21 cellular contexts compared by ENCODE assay signal in the genomic region with DNA sequence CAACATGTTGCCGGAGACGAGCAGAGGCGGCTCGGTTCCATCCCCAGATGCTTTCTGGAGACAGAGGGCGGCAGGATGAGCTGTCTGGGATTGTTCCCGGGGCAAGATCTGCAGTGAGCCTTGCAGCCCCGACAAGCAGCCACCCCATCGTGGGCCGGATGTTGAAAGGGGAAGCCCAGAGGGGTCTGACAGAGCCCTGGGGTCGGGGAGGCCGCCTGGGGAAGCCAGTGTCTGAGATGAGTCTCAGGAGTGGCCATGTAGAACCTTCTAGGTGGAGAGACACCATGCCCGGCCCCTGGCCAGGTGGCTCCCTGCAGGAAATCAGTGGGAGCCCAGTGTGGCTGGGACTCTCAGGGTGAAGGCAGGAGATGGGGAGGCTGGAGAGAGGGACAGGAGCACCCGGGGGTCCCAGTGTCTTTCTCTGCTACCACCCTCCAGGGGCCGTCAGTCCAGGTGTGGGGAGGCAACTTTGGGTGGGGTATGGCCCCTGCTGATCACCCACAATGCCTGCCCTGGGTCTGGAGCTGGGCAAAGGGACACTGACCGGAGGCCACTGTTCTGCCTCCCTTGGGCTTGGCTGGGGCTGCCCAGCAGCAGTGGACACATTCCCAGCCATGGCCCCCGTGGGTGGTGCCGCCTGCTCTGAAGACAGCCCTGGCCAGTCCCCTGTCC.
A peak's percentile ranks its signal among the peaks of the same experiment; 100 is the strongest.
DNase-seq lines count a peak whose midpoint lies in the region; ATAC-seq and TF ChIP-seq lines count a peak whose summit lies in the region.
"Had no signal": no experiment of that assay in that cellular context is flagged by ENCODE, and none has a peak within 500 bp of the region (broad histone marks: within the 10 kb centered on the region; RNA-seq: fewer than 3 reads in every experiment).

No MANE protein-coding gene starts in this region.

- TF ChIP-seq POLR2A in lower leg skin (IDR thresholded peaks at IDR 0.05) (no peak), sigmoid colon (IDR thresholded peaks at IDR 0.05) (no peak)

- no peaks in the 10 kb centered on the region for H3K9me3 ChIP-seq in sigmoid colon
- H3K9me3 ChIP-seq: breast epithelium, esophagus squamous epithelium, lower lobe of right lung, transverse colon had no signal

- TF ChIP-seq CTCF in CD14-positive monocyte (IDR thresholded peaks at IDR 0.05), result no peak
- TF ChIP-seq CTCF in lower leg skin (IDR thresholded peaks at IDR 0.05), result no peak
- no peak for TF ChIP-seq CTCF in sigmoid colon (IDR thresholded peaks at IDR 0.05)

- peak overlapping the region in 2 of 7 donors; percentile 43 to 45 for H3K27ac Mint-ChIP-seq in CD14-positive monocyte
- H3K27ac Mint-ChIP-seq in activated CD8-positive, alpha-beta memory T cell treated with anti-CD3 and anti-CD28 coated beads, Interleukin-2, amount 10 ng/mL, durations not matched to agents 7 days and 5 days, result no peak overlapping the region
- H3K27ac Mint-ChIP-seq: naive thymus-derived CD8-positive, alpha-beta T cell; stimulated activated effector memory CD8-positive, alpha-beta T cell treated with anti-CD3 and anti-CD28 coated beads, Interleukin-12 subunit alpha, Interleukin-12 subunit beta, amount 100 ng/mL, for 72 hours; T-cell had no signal

- 74 to 79% methylated on average over 14 to 17 of the region's 17 CpGs for WGBS in lower leg skin, 2 donors
- WGBS in sigmoid colon, 2 donors, result 73 to 82% methylated on average over 17 of the region's 17 CpGs

- H3K4me3 Mint-ChIP-seq in CD14-positive monocyte, result no peak overlapping the region
- H3K4me3 Mint-ChIP-seq in activated CD8-positive, alpha-beta memory T cell treated with anti-CD3 and anti-CD28 coated beads, Interleukin-2, amount 10 ng/mL, durations not matched to agents 7 days and 5 days, result no peak overlapping the region
- H3K4me3 Mint-ChIP-seq: naive thymus-derived CD8-positive, alpha-beta T cell; stimulated activated effector memory CD8-positive, alpha-beta T cell treated with anti-CD3 and anti-CD28 coated beads, Interleukin-12 subunit alpha, Interleukin-12 subunit beta, amount 100 ng/mL, for 72 hours; T-cell had no signal

- H3K27me3 ChIP-seq in sigmoid colon, result no peaks in the 10 kb centered on the region
- H3K27me3 ChIP-seq: breast epithelium, transverse colon had no signal

- H3K27me3 Mint-ChIP-seq in CD14-positive monocyte (ENCODE audit: low read depth in 3 of 3), result peaks cover 1 to 7% (median 6%) of the 10 kb centered on the region in 3 donors
- no peaks in the 10 kb centered on the region for H3K27me3 Mint-ChIP-seq in activated CD8-positive, alpha-beta memory T cell treated with anti-CD3 and anti-CD28 coated beads, Interleukin-2, amount 10 ng/mL, durations not matched to agents 7 days and 5 days

- no peaks in the 10 kb centered on the region for H3K36me3 ChIP-seq in sigmoid colon
- H3K36me3 ChIP-seq: breast epithelium, esophagus squamous epithelium, lower lobe of right lung, transverse colon had no signal

- no peak for TF ChIP-seq EP300 in sigmoid colon (IDR thresholded peaks at IDR 0.05)

- no peaks in the 10 kb centered on the region for H3K36me3 Mint-ChIP-seq in CD14-positive monocyte
- H3K36me3 Mint-ChIP-seq in activated CD8-positive, alpha-beta memory T cell treated with anti-CD3 and anti-CD28 coated beads, Interleukin-2, amount 10 ng/mL, durations not matched to agents 7 days and 5 days, result no peaks in the 10 kb centered on the region
- H3K36me3 Mint-ChIP-seq: naive thymus-derived CD8-positive, alpha-beta T cell; stimulated activated effector memory CD8-positive, alpha-beta T cell treated with anti-CD3 and anti-CD28 coated beads, Interleukin-12 subunit alpha, Interleukin-12 subunit beta, amount 100 ng/mL, for 72 hours; T-cell had no signal

- intact Hi-C loops in CD14-positive monocyte (cut with micrococcal nuclease) (no loop called here), lower leg skin (cut with DNase I; ENCODE audit: low total_unique reads) (no loop called here), sigmoid colon (cut with DNase I) (no loop called here)

- no peak for ATAC-seq in activated CD8-positive, alpha-beta memory T cell treated with anti-CD3 and anti-CD28 coated beads, Interleukin-2, amount 10 ng/mL, durations not matched to agents 7 days and 5 days
- ATAC-seq in GM21619 (IDR thresholded peaks at IDR 0.05; ENCODE audit: unreplicated experiment) (no peak), GM18517 (IDR thresholded peaks at IDR 0.05; ENCODE audit: unreplicated experiment) (no peak)
- ATAC-seq: HCT116; naive thymus-derived CD8-positive, alpha-beta T cell; stimulated activated effector memory CD8-positive, alpha-beta T cell treated with anti-CD3 and anti-CD28 coated beads, Interleukin-12 subunit alpha, Interleukin-12 subunit beta, amount 100 ng/mL, for 72 hours; T-cell had no signal

- H3K27ac ChIP-seq in sigmoid colon, result no peak overlapping the region
- H3K27ac ChIP-seq: breast epithelium, transverse colon had no signal

- peaks cover 0 to 7% (median 5%) of the 10 kb centered on the region in 4 donors for H3K4me1 ChIP-seq in sigmoid colon
- H3K4me1 ChIP-seq: breast epithelium had no signal

- peaks cover 0 to under 1% (median 0%) of the 10 kb centered on the region in 7 donors for H3K9me3 Mint-ChIP-seq in CD14-positive monocyte
- no peaks in the 10 kb centered on the region for H3K9me3 Mint-ChIP-seq in activated CD8-positive, alpha-beta memory T cell treated with anti-CD3 and anti-CD28 coated beads, Interleukin-2, amount 10 ng/mL, durations not matched to agents 7 days and 5 days (ENCODE audit: low read depth)
- H3K9me3 Mint-ChIP-seq: stimulated activated effector memory CD8-positive, alpha-beta T cell treated with anti-CD3 and anti-CD28 coated beads, Interleukin-12 subunit alpha, Interleukin-12 subunit beta, amount 100 ng/mL, for 72 hours; T-cell had no signal

- peaks cover 25% of the 10 kb centered on the region for H3K4me1 Mint-ChIP-seq in CD14-positive monocyte
- no peaks in the 10 kb centered on the region for H3K4me1 Mint-ChIP-seq in activated CD8-positive, alpha-beta memory T cell treated with anti-CD3 and anti-CD28 coated beads, Interleukin-2, amount 10 ng/mL, durations not matched to agents 7 days and 5 days
- H3K4me1 Mint-ChIP-seq: stimulated activated effector memory CD8-positive, alpha-beta T cell treated with anti-CD3 and anti-CD28 coated beads, Interleukin-12 subunit alpha, Interleukin-12 subunit beta, amount 100 ng/mL, for 72 hours; T-cell had no signal

- CTCF ChIA-PET in activated CD8-positive, alpha-beta memory T cell treated with anti-CD3 and anti-CD28 coated beads, Interleukin-2, amount 10 ng/mL, durations not matched to agents 7 days and 5 days (lab: Charles Lee), result interaction anchor here (0.7 kb wide), 1 partner anchor 66 kb away, joined by 3 read pairs; no protein-coding TSS in a partner anchor

- DNase-seq in CD14-positive monocyte (ENCODE audit: low spot score), result peak; percentile 34
- peak; percentile 25 for DNase-seq in activated CD8-positive, alpha-beta memory T cell treated with anti-CD3 and anti-CD28 coated beads, Interleukin-2, amount 10 ng/mL, durations not matched to agents 7 days and 5 days
- DNase-seq in lower leg skin (ENCODE audit: low spot score in 2 of 2), result peak; percentile 13 to 84
- DNase-seq in sigmoid colon, result peak; percentile 57
- DNase-seq in AG20443 (ENCODE audit: low spot score), result no peak
- no peak for DNase-seq in activated naive CD4-positive, alpha-beta T cell treated with Interleukin-2 at 50 U/mL for 16 hours
- DNase-seq: activated CD4-positive, alpha-beta T cell treated with anti-CD3 and anti-CD28 coated beads, Interleukin-2, amount 50 U/mL, for 48 hours; EL; esophagus squamous epithelium; KG1; lower lobe of right lung; NCI-H2081 treated with DMSO at 0.1 percent for 48 hours; NCI-H526; transverse colon had no signal

- H3K4me3 ChIP-seq in lower leg skin (ENCODE audit: low read depth, poor library complexity, severe bottlenecking) (no peak overlapping the region), sigmoid colon (no peak overlapping the region)
- H3K4me3 ChIP-seq: breast epithelium, esophagus squamous epithelium, lower lobe of right lung, transverse colon had no signal

Comparison
In these comparisons a context has a peak if more than half of its experiments do, and no peak if none do; other contexts are left out.
1. DNase-seq: peak in CD14-positive monocyte (single experiment), activated CD8-positive, alpha-beta memory T cell treated with anti-CD3 and anti-CD28 coated beads, Interleukin-2, amount 10 ng/mL, durations not matched to agents 7 days and 5 days (single experiment), lower leg skin (2 of 2) and sigmoid colon (single experiment); none in AG20443 (single experiment) and activated naive CD4-positive, alpha-beta T cell treated with Interleukin-2 at 50 U/mL for 16 hours (single experiment).